14 cellular contexts compared by ENCODE assay signal in the genomic region with DNA sequence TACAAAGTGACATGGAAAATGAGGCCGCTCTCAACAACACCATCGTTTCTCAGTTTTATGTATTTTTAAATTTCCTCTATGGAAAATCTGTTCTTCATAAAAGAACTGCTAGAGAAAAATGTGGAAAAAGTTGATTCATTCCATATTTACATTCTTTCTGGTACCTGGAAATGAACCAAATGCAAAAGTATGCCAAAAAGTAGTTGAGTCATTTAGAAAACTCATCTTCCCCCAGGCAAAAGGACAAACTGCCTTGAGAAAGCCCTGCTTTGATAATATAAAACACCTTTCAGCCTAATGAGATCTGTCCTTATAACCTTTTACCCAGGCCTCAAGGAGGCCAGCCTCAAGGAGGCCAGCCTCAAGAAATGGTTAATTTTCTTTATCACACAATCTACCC.
A peak's percentile ranks its signal among the peaks of the same experiment; 100 is the strongest.
DNase-seq lines count a peak whose midpoint lies in the region; FAIRE-seq and TF ChIP-seq lines count a peak whose summit lies in the region.
"Had no signal": no experiment of that assay in that cellular context is flagged by ENCODE, and none has a peak within 500 bp of the region (broad histone marks: within the 10 kb centered on the region; RNA-seq: fewer than 3 reads in every experiment).

No MANE protein-coding gene starts in this region.

- peak overlapping the region; percentile 53 for H3K4me2 ChIP-seq in keratinocyte (ENCODE audit: control insufficient read depth, extremely low read depth, insufficient read depth, low read depth, low read length)

- H3K4me3 ChIP-seq in ACC112 (ENCODE audit: low read depth, low read length) (peak overlapping the region; percentile 45), keratinocyte (ENCODE audit: control insufficient read depth in 2 of 3, extremely low read depth in 1 of 3, insufficient read depth in 2 of 3, low read depth in 1 of 3, low read length in 3 of 3) (peak overlapping the region in 1 of 3 experiments; percentile 24)
- H3K4me3 ChIP-seq: esophagus squamous epithelium had no signal

- no peaks in the 10 kb centered on the region for H4K20me1 ChIP-seq in keratinocyte (ENCODE audit: control insufficient read depth, extremely low read depth, insufficient read depth, low read length)

- peak; percentile 20 for DNase-seq in HPDE6-E6E7 (ENCODE audit: extremely low spot score)
- peak; percentile 56 for DNase-seq in astrocyte of the hippocampus (ENCODE audit: low read depth, low spot score)
- DNase-seq in keratinocyte (ENCODE audit: low read depth, low spot score) = peak; percentile 76
- no peak for DNase-seq in DMS 273 treated with DMSO at 0.1 percent for 48 hours (lab: John Stamatoyannopoulos, UW)
- DNase-seq in UCSD-AML1 (lab: John Stamatoyannopoulos, UW; ENCODE audit: unreplicated experiment) = no peak
- DNase-seq in NCI-H510A treated with DMSO at 0.1 percent for 48 hours (lab: John Stamatoyannopoulos, UW) = no peak
- no peak for DNase-seq in activated CD4-positive, alpha-beta T cell treated with anti-CD3 and anti-CD28 coated beads, Interleukin-2, amount 50 U/mL, for 48 hours
- DNase-seq: activated CD4-positive, alpha-beta T cell treated with anti-CD3 and anti-CD28 coated beads for 36 hours; central memory CD4-positive, alpha-beta T cell; DMS79; esophagus squamous epithelium; kidney; NCI-H2081 had no signal

- no peak overlapping the region for H3K9ac ChIP-seq in keratinocyte (ENCODE audit: control insufficient read depth, extremely low read depth, insufficient read depth, low read length)

- H3K4me1 ChIP-seq in ACC112 (ENCODE audit: control insufficient read depth, insufficient read depth, low read length, unreplicated experiment) = peaks cover 32% of the 10 kb centered on the region
- H3K4me1 ChIP-seq in keratinocyte (ENCODE audit: control insufficient read depth, extremely low read depth, insufficient read depth, low read length) = peaks cover 38% of the 10 kb centered on the region

- H3K27me3 ChIP-seq in ACC112 (ENCODE audit: insufficient read depth, low read length) (no peaks in the 10 kb centered on the region), keratinocyte (ENCODE audit: control insufficient read depth, extremely low read depth, insufficient read depth, low read length) (no peaks in the 10 kb centered on the region)
- H3K27me3 ChIP-seq: esophagus squamous epithelium had no signal

- H3K36me3 ChIP-seq in ACC112 (ENCODE audit: insufficient read depth, low read length) (no peaks in the 10 kb centered on the region), keratinocyte (ENCODE audit: control insufficient read depth in 2 of 2, extremely low read depth in 1 of 2, insufficient read depth in 2 of 2, low read length in 2 of 2) (no peaks in the 10 kb centered on the region)
- H3K36me3 ChIP-seq: esophagus squamous epithelium had no signal

- H3K9me1 ChIP-seq in keratinocyte (ENCODE audit: control insufficient read depth, extremely low read depth, insufficient read depth, low read length) = no peaks in the 10 kb centered on the region

- dilution Hi-C loops in keratinocyte (cut with MboI; ENCODE audit: extremely low pct_ligation_motif_present, low sequenced_read_pairs) = no loop called here

- H3K79me2 ChIP-seq in ACC112 (ENCODE audit: control insufficient read depth, insufficient read depth, low read length, unreplicated experiment) = no peaks in the 10 kb centered on the region
- H3K79me2 ChIP-seq in keratinocyte (ENCODE audit: control insufficient read depth, insufficient read depth, low read length) = no peaks in the 10 kb centered on the region

- H3K27ac ChIP-seq in ACC112 (ENCODE audit: low read depth, low read length) (peak overlapping the region; percentile 39), keratinocyte (ENCODE audit: control insufficient read depth, insufficient read depth, low read length) (peak overlapping the region; percentile 45)
- H3K27ac ChIP-seq: esophagus squamous epithelium had no signal

- H2AFZ ChIP-seq in ACC112 (ENCODE audit: low read length, unreplicated experiment) (no peak overlapping the region), keratinocyte (ENCODE audit: control insufficient read depth, low read length) (no peak overlapping the region)

- no peaks in the 10 kb centered on the region for H3K9me3 ChIP-seq in keratinocyte (ENCODE audit: control insufficient read depth, low read depth, low read length)
- H3K9me3 ChIP-seq: esophagus squamous epithelium had no signal

- peak; percentile 71 for FAIRE-seq in keratinocyte (lab: Jason Lieb, UNC)
- FAIRE-seq: kidney had no signal

- TF ChIP-seq CTCF in keratinocyte (optimal IDR thresholded peaks at IDR 0.05 in 1 of 3, IDR thresholded peaks at IDR 0.05 in 1 of 3, conservative IDR thresholded peaks at IDR 0.05 in 1 of 3; ENCODE audit: extremely low read depth in 1 of 3, insufficient read depth in 2 of 3, low read length in 3 of 3) = no peak

Comparison
In these comparisons a context has a peak if more than half of its experiments do, and no peak if none do; other contexts are left out.
1. DNase-seq: peak in HPDE6-E6E7 (single experiment), astrocyte of the hippocampus (single experiment) and keratinocyte (single experiment); none in DMS 273 treated with DMSO at 0.1 percent for 48 hours (single experiment), UCSD-AML1 (single experiment), NCI-H510A treated with DMSO at 0.1 percent for 48 hours (single experiment) and activated CD4-positive, alpha-beta T cell treated with anti-CD3 and anti-CD28 coated beads, Interleukin-2, amount 50 U/mL, for 48 hours (0 of 2).